ENCODE assay signal across 9 cellular contexts in genomic region chr7:45574521-45575500, GRCh38. TPM values are rescaled to one million over a fixed set of nuclear protein-coding genes. Genes with fewer than 3 reads are reported as not detected.
DNase-seq lines count a peak whose midpoint lies in the region; ATAC-seq and TF ChIP-seq lines count a peak whose summit lies in the region.
"Had no signal": no experiment of that assay in that cellular context is flagged by ENCODE, and none has a peak within 500 bp of the region (broad histone marks: within the 10 kb centered on the region; RNA-seq: fewer than 3 reads in every experiment).

No MANE protein-coding gene starts in this region.

- peak overlapping the region; percentile 57 for H3K4me3 ChIP-seq in HEK293 (ENCODE audit: low read depth, low read length)
- peak overlapping the region in 2 of 4 experiments; percentile 32 to 50 for H3K4me3 ChIP-seq in fibroblast of lung (replicated peaks in 1 of 4; ENCODE audit: control extremely low read depth in 1 of 4, insufficient read depth in 1 of 4, low read depth in 3 of 4, low read length in 4 of 4)
- peak overlapping the region in 1 of 2 donors; percentile 1 for H3K4me3 ChIP-seq in aorta (ENCODE audit: low read length in 2 of 2)

- in situ Hi-C loops in SK-MEL-5 (cut with HindIII; ENCODE audit: low pct_unique_long_range_greater_than_20kb, low sequenced_read_pairs), result no loop called here

- no peak overlapping the region for H3K27ac Mint-ChIP-seq in neural crest cell (ENCODE audit: unreplicated experiment)
- H3K27ac Mint-ChIP-seq: stimulated activated naive CD8-positive, alpha-beta T cell treated with anti-CD3 and anti-CD28 coated beads, Interleukin-15, Interleukin-2, amounts not matched to agents 100 ng/mL and 50 ng/mL, for 24 hours had no signal

- TF ChIP-seq CTCF in HEK293 (tag by site-specific recombination; IDR thresholded peaks at IDR 0.05) (peak; percentile 44; the same call in 1 of the 2 replicates), fibroblast of lung (conservative IDR thresholded peaks at IDR 0.05 in 1 of 2, IDR thresholded peaks at IDR 0.05 in 1 of 2; ENCODE audit: low read depth in 1 of 2, low read length in 2 of 2) (no peak), neural crest cell (conservative IDR thresholded peaks at IDR 0.05) (peak; percentile 43)

- H3K27me3 Mint-ChIP-seq in neural crest cell (ENCODE audit: low read depth), result peaks cover 62% of the 10 kb centered on the region

- H3K36me3 Mint-ChIP-seq in neural crest cell (ENCODE audit: low read depth), result no peaks in the 10 kb centered on the region

- no peak overlapping the region for H2AFZ ChIP-seq in fibroblast of lung (ENCODE audit: low read length)

- H3K4me2 ChIP-seq in fibroblast of lung (ENCODE audit: extremely low read depth, insufficient read depth, low read length), result peak overlapping the region; percentile 28

- H3K4me3 Mint-ChIP-seq in neural crest cell, result peak overlapping the region; percentile 86
- H3K4me3 Mint-ChIP-seq: stimulated activated naive CD8-positive, alpha-beta T cell treated with anti-CD3 and anti-CD28 coated beads, Interleukin-15, Interleukin-2, amounts not matched to agents 100 ng/mL and 50 ng/mL, for 24 hours had no signal

- peaks cover 7% of the 10 kb centered on the region for H3K4me1 Mint-ChIP-seq in neural crest cell

- POLR2A ChIA-PET in HEK293 (lab: Yijun Ruan, JAX), result no interaction called here

- WGBS in aorta, 2 donors, result 1% methylated on average over 75 to 104 of the region's 104 CpGs

- DNase-seq in SK-MEL-5 (ENCODE audit: low read depth, low spot score), result peak; percentile 27
- peak; percentile 45 to 64 for DNase-seq in fibroblast of lung (ENCODE audit: low read depth in 2 of 2)
- DNase-seq in neural crest cell (ENCODE audit: low read depth, low spot score), result peak; percentile 46
- DNase-seq in aorta, result no peak
- no peak for DNase-seq in stimulated activated CD8-positive, alpha-beta memory T cell treated with anti-CD3 and anti-CD28 coated beads, Interleukin-4, amount 100 ng/mL, for 48 hours
- DNase-seq in RKO (ENCODE audit: low spot score), result no peak

- CTCF ChIA-PET in HEK293 (lab: Yijun Ruan, JAX), result no interaction called here

- H3K79me2 ChIP-seq in fibroblast of lung (ENCODE audit: control insufficient read depth, insufficient read depth, low read length), result no peaks in the 10 kb centered on the region

- H3K9ac ChIP-seq in ES-I3 (ENCODE audit: low read depth, low read length) (peak overlapping the region; percentile 81), fibroblast of lung (ENCODE audit: insufficient read depth, low read length) (no peak overlapping the region)

- intact Hi-C loops in aorta (cut with DNase I), result no loop called here

- ATAC-seq in aorta (ENCODE audit: low FRiP score), result no peak

- H3K27me3 ChIP-seq in fibroblast of lung (ENCODE audit: control insufficient read depth, insufficient read depth, low read length), result peaks cover 34% of the 10 kb centered on the region
- no peaks in the 10 kb centered on the region for H3K27me3 ChIP-seq in aorta (ENCODE audit: control insufficient read depth in 1 of 2, insufficient read depth in 2 of 2, low read length in 1 of 2)

- H3K9me3 Mint-ChIP-seq in neural crest cell, result no peaks in the 10 kb centered on the region
- H3K9me3 Mint-ChIP-seq: stimulated activated naive CD8-positive, alpha-beta T cell treated with anti-CD3 and anti-CD28 coated beads, Interleukin-15, Interleukin-2, amounts not matched to agents 100 ng/mL and 50 ng/mL, for 24 hours had no signal

- H3K27ac ChIP-seq in HEK293 (ENCODE audit: extremely low read depth, low read depth, low read length) (peak overlapping the region; percentile 66; the same call in 1 of the 2 replicates), fibroblast of lung (ENCODE audit: insufficient read depth, low read length) (no peak overlapping the region), aorta (ENCODE audit: low read depth in 1 of 2, low read length in 2 of 2) (no peak overlapping the region)

- H3K4me1 ChIP-seq in ES-I3 (ENCODE audit: insufficient read depth, low read length) (peaks cover 11% of the 10 kb centered on the region), HEK293 (ENCODE audit: control insufficient read depth, insufficient read depth, low read length) (peaks cover 2% of the 10 kb centered on the region; the same call in 1 of the 2 replicates), fibroblast of lung (ENCODE audit: control insufficient read depth, extremely low read depth, insufficient read depth, low read length) (no peaks in the 10 kb centered on the region), aorta (ENCODE audit: control insufficient read depth in 1 of 2, insufficient read depth in 2 of 2, low read length in 2 of 2) (no peaks in the 10 kb centered on the region)

- no peaks in the 10 kb centered on the region for H3K36me3 ChIP-seq in ES-I3 (ENCODE audit: insufficient read depth, low read length)
- no peaks in the 10 kb centered on the region for H3K36me3 ChIP-seq in HEK293 (ENCODE audit: control insufficient read depth in 2 of 2, insufficient read depth in 1 of 2, low read length in 2 of 2)
- H3K36me3 ChIP-seq in fibroblast of lung (ENCODE audit: control insufficient read depth, insufficient read depth, low read length), result no peaks in the 10 kb centered on the region
- H3K36me3 ChIP-seq in aorta (ENCODE audit: control insufficient read depth in 1 of 2, insufficient read depth in 2 of 2, low read length in 1 of 2), result no peaks in the 10 kb centered on the region

- H3K9me3 ChIP-seq in ES-I3 (ENCODE audit: control insufficient read depth, insufficient read depth, low read length), result no peaks in the 10 kb centered on the region
- H3K9me3 ChIP-seq in HEK293 (ENCODE audit: control insufficient read depth, insufficient read depth, low read depth, low read length), result no peaks in the 10 kb centered on the region
- H3K9me3 ChIP-seq in fibroblast of lung (ENCODE audit: control insufficient read depth, insufficient read depth, low read depth, low read length), result no peaks in the 10 kb centered on the region
- H3K9me3 ChIP-seq in aorta (ENCODE audit: control insufficient read depth, low read length), result no peaks in the 10 kb centered on the region

- no peaks in the 10 kb centered on the region for H4K20me1 ChIP-seq in fibroblast of lung (ENCODE audit: control insufficient read depth, extremely low read depth, insufficient read depth, low read length)

TF ChIP-seq in HEK293, 187 proteins besides CTCF, POLR2A, EP300 and RAD21 (continues in another document):
- no peak for TF ChIP-seq ZNF530 (tag by site-specific recombination; IDR thresholded peaks at IDR 0.05; ENCODE audit: low read depth)
- no peak for TF ChIP-seq HOXA7 (CRISPR knock-in tag; IDR thresholded peaks at IDR 0.05; ENCODE audit: borderline replicate concordance)
- TF ChIP-seq ZEB2 (tag by site-specific recombination; IDR thresholded peaks at IDR 0.05), result no peak
- TF ChIP-seq GLIS2 (tag by site-specific recombination; IDR thresholded peaks at IDR 0.05), result peak; percentile 40; the same call in 1 of the 2 replicates
- TF ChIP-seq, protein P1, sequence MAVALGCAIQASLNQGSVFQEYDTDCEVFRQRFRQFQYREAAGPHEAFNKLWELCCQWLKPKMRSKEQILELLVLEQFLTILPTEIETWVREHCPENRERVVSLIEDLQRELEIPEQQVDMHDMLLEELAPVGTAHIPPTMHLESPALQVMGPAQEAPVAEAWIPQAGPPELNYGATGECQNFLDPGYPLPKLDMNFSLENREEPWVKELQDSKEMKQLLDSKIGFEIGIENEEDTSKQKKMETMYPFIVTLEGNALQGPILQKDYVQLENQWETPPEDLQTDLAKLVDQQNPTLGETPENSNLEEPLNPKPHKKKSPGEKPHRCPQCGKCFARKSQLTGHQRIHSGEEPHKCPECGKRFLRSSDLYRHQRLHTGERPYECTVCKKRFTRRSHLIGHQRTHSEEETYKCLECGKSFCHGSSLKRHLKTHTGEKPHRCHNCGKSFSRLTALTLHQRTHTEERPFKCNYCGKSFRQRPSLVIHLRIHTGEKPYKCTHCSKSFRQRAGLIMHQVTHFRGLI (tag by site-specific recombination; IDR thresholded peaks at IDR 0.05), result 0 out of 2 replicates have a peak, but pooled peaks have one; percentile 22
- no peak for TF ChIP-seq ZNF585B (tag by site-specific recombination; IDR thresholded peaks at IDR 0.05)
- TF ChIP-seq KLF7 (tag by site-specific recombination; IDR thresholded peaks at IDR 0.05; ENCODE audit: borderline replicate concordance), result no peak
- TF ChIP-seq ZBTB8A (tag by site-specific recombination; IDR thresholded peaks at IDR 0.05), result peak; percentile 77
- TF ChIP-seq ZFHX2 (tag by site-specific recombination; conservative IDR thresholded peaks at IDR 0.05), result no peak
- no peak for TF ChIP-seq ZNF510 (tag by site-specific recombination; IDR thresholded peaks at IDR 0.05; ENCODE audit: insufficient replicate concordance)
- TF ChIP-seq, protein P2, sequence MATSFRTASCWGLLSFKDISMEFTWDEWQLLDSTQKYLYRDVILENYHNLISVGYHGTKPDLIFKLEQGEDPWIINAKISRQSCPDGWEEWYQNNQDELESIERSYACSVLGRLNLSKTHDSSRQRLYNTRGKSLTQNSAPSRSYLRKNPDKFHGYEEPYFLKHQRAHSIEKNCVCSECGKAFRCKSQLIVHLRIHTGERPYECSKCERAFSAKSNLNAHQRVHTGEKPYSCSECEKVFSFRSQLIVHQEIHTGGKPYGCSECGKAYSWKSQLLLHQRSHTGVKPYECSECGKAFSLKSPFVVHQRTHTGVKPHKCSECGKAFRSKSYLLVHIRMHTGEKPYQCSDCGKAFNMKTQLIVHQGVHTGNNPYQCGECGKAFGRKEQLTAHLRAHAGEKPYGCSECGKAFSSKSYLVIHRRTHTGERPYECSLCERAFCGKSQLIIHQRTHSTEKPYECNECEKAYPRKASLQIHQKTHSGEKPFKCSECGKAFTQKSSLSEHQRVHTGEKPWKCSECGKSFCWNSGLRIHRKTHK (tag by site-specific recombination; IDR thresholded peaks at IDR 0.05), result no peak
- no peak for TF ChIP-seq ZNF670 (tag by site-specific recombination; IDR thresholded peaks at IDR 0.05; ENCODE audit: low read depth)
- no peak for TF ChIP-seq YY1 (tag by site-specific recombination; IDR thresholded peaks at IDR 0.05)
- no peak for TF ChIP-seq ZNF324 (tag by site-specific recombination; IDR thresholded peaks at IDR 0.05)

RNA-seq across cellular contexts. Expression of gene ADCY1, which starts 0.6 kb away (rescaled TPM):
- total RNA-seq in SK-MEL-5 (2014; rRNA removed; shearing (Covaris generic)), result 39.9 and 41.4 TPM in 2 replicates
- polyA plus RNA-seq in SK-MEL-5 (2015; cell fraction: cytosol; rRNA removed), result 60.1 and 84.5 TPM in 2 replicates
- polyA plus RNA-seq in SK-MEL-5 (2015; cell fraction: nucleus; rRNA removed), result 29.6 and 32.3 TPM in 2 replicates
- total RNA-seq in fibroblast of lung, result 0.51 and 2.5 TPM in 2 replicates
- polyA plus RNA-seq in fibroblast of lung, result 0.23 and 0.43 TPM in 2 replicates
- polyA plus RNA-seq in fibroblast of lung (2012), result 0.24 and 0.41 TPM in 2 replicates
- polyA minus RNA-seq in fibroblast of lung (ENCODE audit: low replicate concordance), result 0.55 and 1.1 TPM in 2 replicates
- total RNA-seq in neural crest cell, result 13.7 and 14.2 TPM in 2 replicates
- total RNA-seq in aorta, result 1 to 10 TPM; 3.3 to 5.8 TPM
- under 1 TPM; 0.20 to 0.25 TPM for polyA plus RNA-seq in aorta

Comparison
In these comparisons a context has a peak if more than half of its experiments do, and no peak if none do; other contexts are left out.
1. CTCF ChIP-seq: peak in HEK293 (single experiment) and neural crest cell (single experiment); none in fibroblast of lung (0 of 2).
2. DNase-seq: peak in SK-MEL-5 (single experiment), fibroblast of lung (2 of 2) and neural crest cell (single experiment); none in aorta (0 of 2), stimulated activated CD8-positive, alpha-beta memory T cell treated with anti-CD3 and anti-CD28 coated beads, Interleukin-4, amount 100 ng/mL, for 48 hours (single experiment) and RKO (single experiment).